Comparison of ENCODE assay signal across 21 cellular contexts in genomic region chr1:16065197-16065576, GRCh38. TPM values are rescaled to one million over a fixed set of nuclear protein-coding genes. Genes with fewer than 3 reads are reported as not detected.
DNase-seq lines count a peak whose midpoint lies in the region; ATAC-seq and TF ChIP-seq lines count a peak whose summit lies in the region.
"Had no signal": no experiment of that assay in that cellular context is flagged by ENCODE, and none has a peak within 500 bp of the region (broad histone marks: within the 10 kb centered on the region; RNA-seq: fewer than 3 reads in every experiment).

No MANE protein-coding gene starts in this region.

- peak overlapping the region; percentile 52 to 91 (median 87); a peak in 20 of 22 replicates for H3K4me2 ChIP-seq in BLaER1 treated with 17β-estradiol and CSF1 and Interleukin-3, amounts not matched to agents 10 nM and 100 nM
- no peak overlapping the region for H3K4me2 ChIP-seq in IMR-90 (ENCODE audit: low read depth, low read length)

- no peaks in the 10 kb centered on the region for H3K9me3 ChIP-seq in BLaER1 treated with 17β-estradiol and CSF1 and Interleukin-3, amounts not matched to agents 10 nM and 100 nM (replicated peaks in 1 of 11)
- no peaks in the 10 kb centered on the region for H3K9me3 ChIP-seq in IMR-90 (ENCODE audit: control insufficient read depth, insufficient read depth, low read length)
- no peaks in the 10 kb centered on the region for H3K9me3 ChIP-seq in stomach
- no peaks in the 10 kb centered on the region for H3K9me3 ChIP-seq in spleen
- H3K9me3 ChIP-seq: BE2C, Peyer's patch had no signal

- H2BK5ac ChIP-seq in IMR-90 (ENCODE audit: low read depth, low read length, poor library complexity, severe bottlenecking), result no peak overlapping the region

- H2AK9ac ChIP-seq in IMR-90 (replicated peaks; ENCODE audit: low read depth, low read length, poor library complexity), result peak overlapping the region; percentile 50

- H4K20me1 ChIP-seq in BLaER1 treated with 17β-estradiol and CSF1 and Interleukin-3, amounts not matched to agents 10 nM and 100 nM, result peaks cover 0 to 4% (median 0%) of the 10 kb centered on the region in 11 experiments; a peak in 3 of 22 replicates
- no peaks in the 10 kb centered on the region; the same call in 1 of the 2 replicates for H4K20me1 ChIP-seq in IMR-90 (ENCODE audit: insufficient read depth, low read length)

- H3K9me1 ChIP-seq in IMR-90 (ENCODE audit: insufficient read depth, low read length), result no peaks in the 10 kb centered on the region

- H3K4me3 ChIP-seq in BLaER1 treated with 17β-estradiol and CSF1 and Interleukin-3, amounts not matched to agents 10 nM and 100 nM, result no peak overlapping the region
- H3K4me3 ChIP-seq in IMR-90 (ENCODE audit: insufficient read depth, low read depth, low read length) (no peak overlapping the region), stomach (no peak overlapping the region), spleen (no peak overlapping the region)
- H3K4me3 ChIP-seq: GM23248, K562, Peyer's patch had no signal

- no peak overlapping the region for H3K4ac ChIP-seq in IMR-90 (ENCODE audit: low read depth, low read length)

- no peak overlapping the region for H3K27ac Mint-ChIP-seq in activated CD4-positive, alpha-beta T cell treated with anti-CD3 and anti-CD28 coated beads, Interleukin-2, amount 10 ng/mL, durations not matched to agents 24 days and 14 days
- peak overlapping the region in 2 of 3 experiments; percentile 52 to 90 for H3K27ac Mint-ChIP-seq in nephron

- no peak overlapping the region for H4K8ac ChIP-seq in IMR-90 (ENCODE audit: low read depth in 2 of 2, low read length in 2 of 2)

- H3K23ac ChIP-seq in IMR-90 (ENCODE audit: low read depth, low read length), result no peak overlapping the region

- no peak overlapping the region for H3K18ac ChIP-seq in IMR-90 (ENCODE audit: low read depth, low read length)

- in situ Hi-C loops in IMR-90 (cut with MboI; ENCODE audit: low sequenced_read_pairs), result no loop called here

- ATAC-seq in IMR-90 (ENCODE audit: low read depth) (no peak), HG03025 (IDR thresholded peaks at IDR 0.05; ENCODE audit: low FRiP score, unreplicated experiment) (no peak)
- ATAC-seq: K562, Right ventricle myocardium inferior had no signal

- no peaks in the 10 kb centered on the region for H3K79me1 ChIP-seq in IMR-90 (ENCODE audit: low read depth in 1 of 2, low read length in 2 of 2)

- BruUV-seq in IMR-90 (replicated peaks; lab: Mats Ljungman, UMichigan), result no TSS peak

- no peak overlapping the region for H2AFZ ChIP-seq in IMR-90 (replicated peaks; ENCODE audit: low read length, poor library complexity)
- H2AFZ ChIP-seq: GM23248 had no signal

- H3K27me3 ChIP-seq in BLaER1 treated with 17β-estradiol and CSF1 and Interleukin-3, amounts not matched to agents 10 nM and 100 nM, result peaks cover 0 to 22% (median 0%) of the 10 kb centered on the region in 11 experiments; a peak in 4 of 22 replicates
- H3K27me3 ChIP-seq in IMR-90 (ENCODE audit: control insufficient read depth, insufficient read depth, low read length) (peaks cover 45% of the 10 kb centered on the region), stomach (no peaks in the 10 kb centered on the region), spleen (replicated peaks in 1 of 7) (no peaks in the 10 kb centered on the region)
- H3K27me3 ChIP-seq: BE2C, Peyer's patch had no signal

- peaks cover 20% of the 10 kb centered on the region for H3K27me3 Mint-ChIP-seq in activated CD4-positive, alpha-beta T cell treated with anti-CD3 and anti-CD28 coated beads, Interleukin-2, amount 10 ng/mL, durations not matched to agents 24 days and 14 days
- peaks cover 41% of the 10 kb centered on the region for H3K27me3 Mint-ChIP-seq in nephron (ENCODE audit: low read depth)

- H3K36me3 Mint-ChIP-seq in activated CD4-positive, alpha-beta T cell treated with anti-CD3 and anti-CD28 coated beads, Interleukin-2, amount 10 ng/mL, durations not matched to agents 24 days and 14 days (ENCODE audit: low read depth), result no peaks in the 10 kb centered on the region
- H3K36me3 Mint-ChIP-seq in nephron (ENCODE audit: low read depth), result no peaks in the 10 kb centered on the region
- H3K36me3 Mint-ChIP-seq: CD8-positive, alpha-beta memory T cell had no signal

- dilution Hi-C loops in IMR-90 (cut with HindIII; ENCODE audit: low sequenced_read_pairs, unreplicated experiment), result no loop called here

- TF ChIP-seq POLR2A in IMR-90 (IDR thresholded peaks at IDR 0.05; ENCODE audit: low read depth, low read length) (no peak), stomach (IDR thresholded peaks at IDR 0.05) (no peak), spleen (IDR thresholded peaks at IDR 0.05) (no peak)

- no peak for TF ChIP-seq RAD21 in IMR-90 (IDR thresholded peaks at IDR 0.05; ENCODE audit: low read length)

- no peak overlapping the region for H3K27ac ChIP-seq in BLaER1 treated with 17β-estradiol and CSF1 and Interleukin-3, amounts not matched to agents 10 nM and 100 nM
- H3K27ac ChIP-seq in IMR-90 (ENCODE audit: insufficient read depth, low read length) (no peak overlapping the region), stomach (no peak overlapping the region), spleen (no peak overlapping the region)
- H3K27ac ChIP-seq: GM23248, Peyer's patch had no signal

- no peak overlapping the region for H3K56ac ChIP-seq in IMR-90 (ENCODE audit: extremely low read depth, insufficient read depth, low read length)

- no peak overlapping the region for H4K5ac ChIP-seq in IMR-90 (ENCODE audit: low read depth, low read length)

- peak overlapping the region; percentile 45 for H3K4me3 Mint-ChIP-seq in activated CD4-positive, alpha-beta T cell treated with anti-CD3 and anti-CD28 coated beads, Interleukin-2, amount 10 ng/mL, durations not matched to agents 24 days and 14 days
- peak overlapping the region in 1 of 3 experiments; percentile 42 for H3K4me3 Mint-ChIP-seq in nephron
- H3K4me3 Mint-ChIP-seq: CD8-positive, alpha-beta memory T cell had no signal

- no peak overlapping the region for H2AK5ac ChIP-seq in IMR-90 (ENCODE audit: low read depth, low read length)

- no peak overlapping the region for H3K9ac ChIP-seq in BLaER1 treated with 17β-estradiol and CSF1 and Interleukin-3, amounts not matched to agents 10 nM and 100 nM
- no peak overlapping the region for H3K9ac ChIP-seq in IMR-90 (ENCODE audit: low read depth, low read length)
- H3K9ac ChIP-seq: GM23248 had no signal

- WGBS in IMR-90 (ENCODE audit: extremely low coverage in 2 of 2, insufficient read length in 1 of 2), 2 experiments, result 33% methylated on average over 4 of the region's 8 CpGs; no CpG with 5 or more reads in 1 of the 2 experiments
- WGBS in stomach, 5 donors, result 71 to 76% (median 73%) methylated on average over 8 of the region's 8 CpGs
- WGBS in spleen, 5 donors, result 83 to 86% (median 83%) methylated on average over 8 of the region's 8 CpGs

- no peak overlapping the region for H2BK120ac ChIP-seq in IMR-90 (ENCODE audit: low read depth, low read length)

- no peak overlapping the region for H4K91ac ChIP-seq in IMR-90 (ENCODE audit: insufficient read depth, low read depth, low read length)

- CTCF ChIA-PET in IMR-90 (lab: Yijun Ruan, JAX), result interaction anchor here (1.3 kb wide), 1 partner anchor 9 kb away, joined by 4 read pairs; no protein-coding TSS in a partner anchor

- no peaks in the 10 kb centered on the region for H3K9me3 Mint-ChIP-seq in activated CD4-positive, alpha-beta T cell treated with anti-CD3 and anti-CD28 coated beads, Interleukin-2, amount 10 ng/mL, durations not matched to agents 24 days and 14 days
- no peaks in the 10 kb centered on the region for H3K9me3 Mint-ChIP-seq in nephron
- H3K9me3 Mint-ChIP-seq: CD8-positive, alpha-beta memory T cell had no signal

- no peak overlapping the region for H2BK20ac ChIP-seq in IMR-90 (ENCODE audit: low read depth, low read length)

- H3K14ac ChIP-seq in IMR-90 (replicated peaks; ENCODE audit: low read depth, low read length), result no peak overlapping the region

- no peak for DNase-seq in activated CD4-positive, alpha-beta T cell treated with anti-CD3 and anti-CD28 coated beads, Interleukin-2, amount 10 ng/mL, durations not matched to agents 24 days and 14 days
- DNase-seq in activated CD4-positive, alpha-beta T cell treated with anti-CD3 and anti-CD28 coated beads, Interleukin-2, amount 50 U/mL, for 48 hours, result no peak
- no peak for DNase-seq in IMR-90
- DNase-seq in stomach, result no peak
- DNase-seq in spleen, result no peak
- DNase-seq: BE2C; CD8-positive, alpha-beta memory T cell; DMS53; EL; GM23248; NCI-H1092 treated with DMSO at 0.1 percent for 48 hours; NCI-H146; NCI-H2029 treated with DMSO at 0.1 percent for 48 hours; NCI-H2171; NCI-H526; Peyer's patch had no signal

- no peaks in the 10 kb centered on the region for H3K36me3 ChIP-seq in BLaER1 treated with 17β-estradiol and CSF1 and Interleukin-3, amounts not matched to agents 10 nM and 100 nM
- no peaks in the 10 kb centered on the region for H3K36me3 ChIP-seq in IMR-90 (ENCODE audit: control insufficient read depth, insufficient read depth, low read length)
- no peaks in the 10 kb centered on the region for H3K36me3 ChIP-seq in stomach
- H3K36me3 ChIP-seq in spleen, result no peaks in the 10 kb centered on the region
- H3K36me3 ChIP-seq: BE2C, Peyer's patch had no signal

- peaks cover 31 to 73% (median 63%) of the 10 kb centered on the region in 10 experiments for H3K4me1 ChIP-seq in BLaER1 treated with 17β-estradiol and CSF1 and Interleukin-3, amounts not matched to agents 10 nM and 100 nM
- H3K4me1 ChIP-seq in IMR-90 (ENCODE audit: control insufficient read depth, insufficient read depth, low read length) (peaks cover 4% of the 10 kb centered on the region; the same call in 1 of the 2 replicates), stomach (peaks cover 16 to 29% (median 22%) of the 10 kb centered on the region in 4 donors), spleen (peaks cover 3 to 39% (median 18%) of the 10 kb centered on the region in 6 donors)
- H3K4me1 ChIP-seq: BE2C had no signal

- POLR2A ChIA-PET in IMR-90 (lab: Charles Lee; ENCODE audit: unreplicated experiment), result no interaction called here

- intact Hi-C loops in activated CD4-positive, alpha-beta T cell treated with anti-CD3 and anti-CD28 coated beads, Interleukin-2, amount 10 ng/mL, durations not matched to agents 24 days and 14 days (cut with micrococcal nuclease), result no loop called here
- intact Hi-C loops in IMR-90 (cut with micrococcal nuclease), result no loop called here
- intact Hi-C loops in stomach (cut with DNase I; ENCODE audit: low total_unique reads), result no loop called here
- intact Hi-C loops in spleen (cut with DNase I; ENCODE audit: low total_unique reads), result no loop called here

- TF ChIP-seq CTCF in IMR-90 (conservative IDR thresholded peaks at IDR 0.05; ENCODE audit: low read depth, low read length) (no peak), nephron (IDR thresholded peaks at IDR 0.05; ENCODE audit: unreplicated experiment in 3 of 3) (no peak), stomach (IDR thresholded peaks at IDR 0.05) (no peak), spleen (IDR thresholded peaks at IDR 0.05 in 8 of 11, conservative IDR thresholded peaks at IDR 0.05 in 3 of 11) (no peak)

- peaks cover 29% of the 10 kb centered on the region for H3K4me1 Mint-ChIP-seq in activated CD4-positive, alpha-beta T cell treated with anti-CD3 and anti-CD28 coated beads, Interleukin-2, amount 10 ng/mL, durations not matched to agents 24 days and 14 days
- peaks cover 4% of the 10 kb centered on the region for H3K4me1 Mint-ChIP-seq in nephron

- H2BK15ac ChIP-seq in IMR-90 (ENCODE audit: low read depth, low read length), result no peak overlapping the region

- TF ChIP-seq EP300 in stomach (IDR thresholded peaks at IDR 0.05), result no peak

RNA-seq across cellular contexts. Expression of gene FAM131C, which starts 8.3 kb away (rescaled TPM):
- total RNA-seq in activated CD4-positive, alpha-beta T cell treated with anti-CD3 and anti-CD28 coated beads, Interleukin-2, amount 10 ng/mL, durations not matched to agents 24 days and 14 days, result 0.26 and 0.38 TPM in 2 replicates
- total RNA-seq in IMR-90 (2012; rRNA removed) (0.18 and 0.28 TPM in 2 replicates), stomach (not detected), spleen (under 1 TPM in 1 of 7 donors, not detected in 6; 0.47 TPM)
- polyA plus RNA-seq in IMR-90 (2012; rRNA removed) (0.56 and 1.0 TPM in 2 replicates), stomach (under 1 TPM in 2 of 3 donors, not detected in 1; 0.35 to 0.37 TPM), spleen (under 1 TPM in 1 of 3 donors, not detected in 2; 0.11 TPM)
- 0.57 and 1.4 TPM in 2 replicates for polyA plus RNA-seq in IMR-90 (2012; cell fraction: cytosol; rRNA removed)
- 0.32 and 0.89 TPM in 2 replicates for polyA plus RNA-seq in IMR-90 (2012; cell fraction: nucleus; rRNA removed; ENCODE audit: low replicate concordance)
- polyA plus RNA-seq: CD8-positive, alpha-beta memory T cell had no signal

RNA-seq across cellular contexts. Expression of gene CLCNKB, which starts 21.6 kb away (rescaled TPM):
- not detected in 2 replicates for total RNA-seq in activated CD4-positive, alpha-beta T cell treated with anti-CD3 and anti-CD28 coated beads, Interleukin-2, amount 10 ng/mL, durations not matched to agents 24 days and 14 days
- total RNA-seq in IMR-90 (2012; rRNA removed), result not detected in 2 replicates
- 0.09 and 0.11 TPM in 2 replicates for polyA plus RNA-seq in IMR-90 (2012; rRNA removed)
- 0.14 and 0.41 TPM in 2 replicates for polyA plus RNA-seq in IMR-90 (2012; cell fraction: cytosol; rRNA removed)
- 0.70 and 0.76 TPM in 2 replicates for polyA plus RNA-seq in IMR-90 (2012; cell fraction: nucleus; rRNA removed; ENCODE audit: low replicate concordance)
- total RNA-seq in stomach, result under 1 TPM in 1 of 5 donors, not detected in 4; 0.92 TPM
- under 1 TPM; 0.19 to 0.60 (median 0.31) TPM for polyA plus RNA-seq in stomach
- under 1 TPM in 1 of 7 donors, not detected in 6; 0.13 TPM for total RNA-seq in spleen
- polyA plus RNA-seq in spleen, result under 1 TPM; 0.04 to 0.10 (median 0.06) TPM
- total RNA-seq: CD8-positive, alpha-beta memory T cell; GM23248; Peyer's patch had no signal
- polyA plus RNA-seq: CD8-positive, alpha-beta memory T cell; GM23248 had no signal

RNA-seq across cellular contexts. Expression of gene CLCNKA, which starts 43.4 kb away (rescaled TPM):
- total RNA-seq in activated CD4-positive, alpha-beta T cell treated with anti-CD3 and anti-CD28 coated beads, Interleukin-2, amount 10 ng/mL, durations not matched to agents 24 days and 14 days, result not detected in 2 replicates
- not detected in 2 replicates for total RNA-seq in IMR-90 (2012; rRNA removed)
- polyA plus RNA-seq in IMR-90 (2012; rRNA removed), result 0.05 TPM in 1 of 2 replicates, not detected in the other
- 0.07 and 0.16 TPM in 2 replicates for polyA plus RNA-seq in IMR-90 (2012; cell fraction: cytosol; rRNA removed)
- 0.76 and 1.0 TPM in 2 replicates for polyA plus RNA-seq in IMR-90 (2012; cell fraction: nucleus; rRNA removed; ENCODE audit: low replicate concordance)
- total RNA-seq in stomach, result 10 to 100 TPM in 1 of 5 donors, 1 to 10 TPM in 1, under 1 TPM in 1, not detected in 2; 0.55 to 16.1 (median 5.1) TPM
- 1 to 10 TPM; 2.7 to 6.0 (median 3.9) TPM for polyA plus RNA-seq in stomach
- under 1 TPM in 3 of 7 donors, not detected in 4; 0.22 to 0.46 (median 0.37) TPM for total RNA-seq in spleen
- polyA plus RNA-seq in spleen, result under 1 TPM; 0.19 to 0.50 (median 0.20) TPM
- total RNA-seq: CD8-positive, alpha-beta memory T cell; GM23248 had no signal
- polyA plus RNA-seq: CD8-positive, alpha-beta memory T cell; GM23248 had no signal

RNA-seq across cellular contexts. Expression of gene HSPB7, which starts 47.3 kb away (rescaled TPM):
- total RNA-seq in activated CD4-positive, alpha-beta T cell treated with anti-CD3 and anti-CD28 coated beads, Interleukin-2, amount 10 ng/mL, durations not matched to agents 24 days and 14 days, result not detected in 2 replicates
- total RNA-seq in IMR-90 (2012; rRNA removed) (0.54 and 0.56 TPM in 2 replicates), stomach (10 to 100 TPM in 4 of 5 donors, 1 to 10 TPM in 1; 9.9 to 83.5 (median 32.1) TPM), spleen (1 to 10 TPM in 6 of 7 donors, under 1 TPM in 1; 0.60 to 3.7 (median 2.2) TPM)
- polyA plus RNA-seq in IMR-90 (2012; rRNA removed) (3.0 and 4.3 TPM in 2 replicates), stomach (10 to 100 TPM; 11.8 to 32.0 (median 14.2) TPM), spleen (1 to 10 TPM; 2.3 to 8.1 (median 4.2) TPM)
- 2.7 and 5.1 TPM in 2 replicates for polyA plus RNA-seq in IMR-90 (2012; cell fraction: cytosol; rRNA removed)
- 3.0 and 6.7 TPM in 2 replicates for polyA plus RNA-seq in IMR-90 (2012; cell fraction: nucleus; rRNA removed; ENCODE audit: low replicate concordance)
- total RNA-seq: CD8-positive, alpha-beta memory T cell had no signal
- polyA plus RNA-seq: CD8-positive, alpha-beta memory T cell had no signal
